In genomic region chr9:78357165-78357873, GRCh38 we compare ENCODE assay signal across 19 cellular contexts.
DNase-seq lines count a peak whose midpoint lies in the region; ATAC-seq and TF ChIP-seq lines count a peak whose summit lies in the region.
"Had no signal": no experiment of that assay in that cellular context is flagged by ENCODE, and none has a peak within 500 bp of the region (broad histone marks: within the 10 kb centered on the region; RNA-seq: fewer than 3 reads in every experiment).

No MANE protein-coding gene starts in this region.

- TF ChIP-seq CTCF in upper lobe of right lung (IDR thresholded peaks at IDR 0.05) = no peak

- H3K4me3 ChIP-seq in upper lobe of right lung = no peak overlapping the region
- H3K4me3 ChIP-seq: left lung had no signal

- H3K36me3 ChIP-seq in upper lobe of right lung = no peaks in the 10 kb centered on the region
- H3K36me3 ChIP-seq: left lung had no signal

- H3K9me3 ChIP-seq in upper lobe of right lung = peaks cover 4% of the 10 kb centered on the region
- H3K9me3 ChIP-seq: left lung had no signal

- no peaks in the 10 kb centered on the region for H3K4me1 ChIP-seq in upper lobe of right lung
- H3K4me1 ChIP-seq: left lung, parathyroid adenoma had no signal

- ATAC-seq in GM19023 (IDR thresholded peaks at IDR 0.05; ENCODE audit: unreplicated experiment) (peak; percentile 77), HG02642 (IDR thresholded peaks at IDR 0.05; ENCODE audit: poor library complexity, unreplicated experiment) (peak; percentile 79), HG03571 (IDR thresholded peaks at IDR 0.05; ENCODE audit: unreplicated experiment) (peak; percentile 73), upper lobe of right lung (peak; percentile 37), HG03521 (IDR thresholded peaks at IDR 0.05; ENCODE audit: unreplicated experiment) (no peak), GM18498 (IDR thresholded peaks at IDR 0.05; ENCODE audit: unreplicated experiment) (no peak)
- ATAC-seq: activated T-helper 17 cell treated with anti-CD3 and anti-CD28 coated beads, Interleukin-2, amount 50 U/mL, for 72 hours; left lung; T-cell had no signal

- no peaks in the 10 kb centered on the region for H3K27me3 ChIP-seq in upper lobe of right lung
- H3K27me3 ChIP-seq: left lung had no signal

- DNase-seq in upper lobe of right lung (no peak), NCI-H2171 treated with DMSO at 0.1 percent for 48 hours (lab: John Stamatoyannopoulos, UW) (no peak), HPDE6-E6E7 (ENCODE audit: extremely low spot score) (no peak)
- DNase-seq: C1 segment of cervical spinal cord; DND-41; foreskin fibroblast; left lung; NCI-H1105; NK-92 treated with Interleukin-12 subunit alpha and Interleukin-12 subunit beta, amount 100 ng/mL, for 24 hours; T-cell; trophoblast cell had no signal

- H3K27ac ChIP-seq in upper lobe of right lung = no peak overlapping the region
- H3K27ac ChIP-seq: left lung, parathyroid adenoma, VCaP had no signal

- intact Hi-C loops in upper lobe of right lung (cut with DNase I) = no loop called here

Comparison
In these comparisons a context has a peak if more than half of its experiments do, and no peak if none do; other contexts are left out.
1. ATAC-seq: peak in GM19023 (single experiment), HG02642 (single experiment), HG03571 (single experiment) and upper lobe of right lung (single experiment); none in HG03521 (single experiment) and GM18498 (single experiment).